ENCODE assay signal across 18 cellular contexts in genomic region chr3:22439626-22440025, GRCh38.
DNase-seq lines count a peak whose midpoint lies in the region; TF ChIP-seq lines count a peak whose summit lies in the region.
"Had no signal": no experiment of that assay in that cellular context is flagged by ENCODE, and none has a peak within 500 bp of the region (broad histone marks: within the 10 kb centered on the region; RNA-seq: fewer than 3 reads in every experiment).

No MANE protein-coding gene starts in this region.

- no peak overlapping the region for H3K4ac ChIP-seq in H9 (ENCODE audit: low read depth, low read length)

- no peak overlapping the region for H3K27ac ChIP-seq in H9 (ENCODE audit: insufficient read length, low read depth, low read length)
- H3K27ac ChIP-seq: 22Rv1; BLaER1 treated with 17β-estradiol and CSF1 and Interleukin-3, amounts not matched to agents 10 nM and 100 nM; C4-2B had no signal

- no peak overlapping the region for H3K27ac Mint-ChIP-seq in H9
- H3K27ac Mint-ChIP-seq: B cell; CD4-positive, alpha-beta T cell; CD8-positive, alpha-beta T cell had no signal

- no peaks in the 10 kb centered on the region for H3K9me3 ChIP-seq in H9 (ENCODE audit: control insufficient read depth, low read depth, low read length)
- H3K9me3 ChIP-seq: BLaER1 treated with 17β-estradiol and CSF1 and Interleukin-3, amounts not matched to agents 10 nM and 100 nM; Caco-2 had no signal

- no peaks in the 10 kb centered on the region for H4K20me1 ChIP-seq in H9 (ENCODE audit: control insufficient read depth, insufficient read depth, insufficient read length)
- H4K20me1 ChIP-seq: BLaER1 treated with 17β-estradiol and CSF1 and Interleukin-3, amounts not matched to agents 10 nM and 100 nM had no signal

- H2BK5ac ChIP-seq in H9 (ENCODE audit: insufficient read length, low read length): no peak overlapping the region

- H3K79me1 ChIP-seq in H9 (ENCODE audit: insufficient read depth, low read depth, low read length, poor library complexity, severe bottlenecking): no peaks in the 10 kb centered on the region

- in situ Hi-C loops in G401 (cut with HindIII; ENCODE audit: low sequenced_read_pairs): no loop called here

- H3K56ac ChIP-seq in H9 (ENCODE audit: insufficient read length, low read depth, low read length): no peak overlapping the region

- no peak overlapping the region for H3K9ac ChIP-seq in H9 (ENCODE audit: extremely low read depth, insufficient read length, low read length)
- H3K9ac ChIP-seq: BLaER1 treated with 17β-estradiol and CSF1 and Interleukin-3, amounts not matched to agents 10 nM and 100 nM had no signal

- H4K8ac ChIP-seq in H9 (replicated peaks; ENCODE audit: insufficient read length, low read depth, low read length): no peak overlapping the region

- H4K5ac ChIP-seq in H9 (ENCODE audit: insufficient read length, low read depth, low read length): no peak overlapping the region

- no peaks in the 10 kb centered on the region for H3K9me3 Mint-ChIP-seq in H9

- TF ChIP-seq CTCF in H9 (conservative IDR thresholded peaks at IDR 0.05): no peak

- H3K14ac ChIP-seq in H9 (ENCODE audit: insufficient read depth, low read length): no peak overlapping the region

- H3K36me3 Mint-ChIP-seq in H9 (ENCODE audit: insufficient read depth in 1 of 3, low read depth in 3 of 3): no peaks in the 10 kb centered on the region
- H3K36me3 Mint-ChIP-seq: CD8-positive, alpha-beta T cell had no signal

- no peaks in the 10 kb centered on the region for H3K4me1 ChIP-seq in H9 (ENCODE audit: insufficient read depth, low read length)
- H3K4me1 ChIP-seq: BLaER1 treated with 17β-estradiol and CSF1 and Interleukin-3, amounts not matched to agents 10 nM and 100 nM; Caco-2 had no signal

- H2BK12ac ChIP-seq in H9 (ENCODE audit: insufficient read length, low read depth, low read length): no peak overlapping the region

- H3K23ac ChIP-seq in H9 (ENCODE audit: insufficient read length, low read depth, low read length): no peak overlapping the region

- no peak overlapping the region for H2BK20ac ChIP-seq in H9 (ENCODE audit: low read depth, low read length, poor library complexity, severe bottlenecking)

- DNase-seq in G401 (ENCODE audit: low spot score) (peak; percentile 87), H9 (no peak), cerebellar nuclear complex (lab: John Stamatoyannopoulos, UW) (peak; percentile 29 to 35), A172 (ENCODE audit: low spot score) (no peak), AG20443 (ENCODE audit: low spot score) (no peak)
- no peak for DNase-seq in stimulated activated CD4-positive, alpha-beta T cell treated with anti-CD3 and anti-CD28 coated beads, Interleukin-12 subunit alpha, Interleukin-12 subunit beta, amount 100 ng/mL, for 4 hours
- DNase-seq: ACHN; AML-193; Caco-2; Calu3; CD4-positive, alpha-beta T cell; CD8-positive, alpha-beta T cell; DMS79 treated with DMSO at 0.1 percent for 48 hours; GDM1 had no signal

- H3K18ac ChIP-seq in H9 (ENCODE audit: insufficient read length, low read depth, low read length): no peak overlapping the region

- H4K91ac ChIP-seq in H9 (ENCODE audit: insufficient read length, low read depth, low read length): no peak overlapping the region

- no peaks in the 10 kb centered on the region for H3K27me3 Mint-ChIP-seq in H9 (ENCODE audit: low read depth)
- H3K27me3 Mint-ChIP-seq: B cell; CD4-positive, alpha-beta T cell had no signal

- H2AFZ ChIP-seq in H9 (ENCODE audit: low read length): peak overlapping the region; percentile 33

- no peak overlapping the region for H2AK5ac ChIP-seq in H9 (ENCODE audit: insufficient read length, low read length)

- no peaks in the 10 kb centered on the region for H3K4me1 Mint-ChIP-seq in H9
- H3K4me1 Mint-ChIP-seq: B cell had no signal

- no peak overlapping the region for H3K4me2 ChIP-seq in H9 (ENCODE audit: insufficient read depth, insufficient read length, low read length)
- H3K4me2 ChIP-seq: BLaER1 treated with 17β-estradiol and CSF1 and Interleukin-3, amounts not matched to agents 10 nM and 100 nM had no signal

- H3K79me2 ChIP-seq in H9 (ENCODE audit: insufficient read depth, low read length): no peaks in the 10 kb centered on the region

- no peak overlapping the region for H3T11ph ChIP-seq in H9 (ENCODE audit: low read length)

- no peak overlapping the region for H2BK15ac ChIP-seq in H9 (ENCODE audit: low read depth, low read length)

- WGBS in H9 (ENCODE audit: extremely low coverage, insufficient read length, low lambda C conversion rate): no CpG with 5 or more reads among the region's 4 CpGs

- H3K4me3 Mint-ChIP-seq in H9: no peak overlapping the region
- H3K4me3 Mint-ChIP-seq: B cell; CD4-positive, alpha-beta T cell; CD8-positive, alpha-beta T cell had no signal

- H3K23me2 ChIP-seq in H9 (ENCODE audit: insufficient read length, low read depth, low read length, poor library complexity, severe bottlenecking): no peaks in the 10 kb centered on the region

- no peaks in the 10 kb centered on the region for H3K27me3 ChIP-seq in H9 (ENCODE audit: insufficient read depth, low read length)
- H3K27me3 ChIP-seq: BLaER1 treated with 17β-estradiol and CSF1 and Interleukin-3, amounts not matched to agents 10 nM and 100 nM had no signal

- no peak overlapping the region for H2BK120ac ChIP-seq in H9 (ENCODE audit: low read depth, low read length, poor library complexity, severe bottlenecking)

Comparison
In these comparisons a context has a peak if more than half of its experiments do, and no peak if none do; other contexts are left out.
1. DNase-seq: peak in G401 (single experiment) and cerebellar nuclear complex (2 of 2); none in H9 (single experiment), A172 (single experiment), stimulated activated CD4-positive, alpha-beta T cell treated with anti-CD3 and anti-CD28 coated beads, Interleukin-12 subunit alpha, Interleukin-12 subunit beta, amount 100 ng/mL, for 4 hours (single experiment) and AG20443 (single experiment).